2 cellular contexts compared by ENCODE assay signal in genomic region chr9:88270398-88270797, GRCh38.
TF ChIP-seq lines count a peak whose summit lies in the region.

No MANE protein-coding gene starts in this region.

TF ChIP-seq in A549, 52 proteins besides CTCF, POLR2A, EP300 and RAD21 (continued from another document):
- TF ChIP-seq USF2 (IDR thresholded peaks at IDR 0.05), result peak; percentile 46; the same call in 1 of the 2 replicates

TF ChIP-seq in HCT116, 20 proteins besides CTCF, POLR2A, EP300 and RAD21 (continued from another document):
- TF ChIP-seq REST (IDR thresholded peaks at IDR 0.05; ENCODE audit: low read depth), result no peak
- no peak for TF ChIP-seq YY1 (IDR thresholded peaks at IDR 0.05; ENCODE audit: extremely low read depth, insufficient replicate concordance, low read depth, low read length)
- no peak for TF ChIP-seq JUND (IDR thresholded peaks at IDR 0.05)
